Comparison of ENCODE assay signal across 8 cellular contexts in genomic region chr12:71685312-71685906, GRCh38. TPM values are rescaled to one million over a fixed set of nuclear protein-coding genes. Genes with fewer than 3 reads are reported as not detected.
DNase-seq lines count a peak whose midpoint lies in the region; ATAC-seq and TF ChIP-seq lines count a peak whose summit lies in the region.

No MANE protein-coding gene starts in this region.

- DNase-seq in HCT116 (ENCODE audit: low read depth, low spot score) (no peak), head of caudate nucleus (peak in 25 of 42 donors; percentile 8 to 58 (median 28)), GM10266 (ENCODE audit: extremely low spot score) (no peak), medulla oblongata (ENCODE audit: extremely low spot score) (no peak)

- RAD21 ChIA-PET in HCT116 (lab: Charles Lee; ENCODE audit: low non-redundant PET in 1 of 2, low total read pairs in 2 of 2, uncharacterized antibody in 2 of 2, unreplicated experiment in 2 of 2), result interaction anchor here (0.7 kb wide), 2 partner anchors 21 to 61 kb away, joined by 3 read pairs; partner anchors contain the start of gene THAP2 (in 1 of the 2)

- H3K27ac ChIP-seq in HCT116 (ENCODE audit: low read depth, low read length) (peak overlapping the region; percentile 84), VCaP (peak overlapping the region; percentile 86)

- no peak for TF ChIP-seq RAD21 in HCT116 (IDR thresholded peaks at IDR 0.05; ENCODE audit: low read depth)

- H3K36me3 ChIP-seq in HCT116 (ENCODE audit: control insufficient read depth in 1 of 2, insufficient read depth in 2 of 2, low read length in 2 of 2) (no peaks in the 10 kb centered on the region), skeletal muscle satellite cell (ENCODE audit: insufficient read depth, low read length) (no peaks in the 10 kb centered on the region)

- H3K27me3 ChIP-seq in HCT116 (ENCODE audit: insufficient read depth, low read length) (no peaks in the 10 kb centered on the region), skeletal muscle satellite cell (ENCODE audit: control insufficient read depth, insufficient read depth, low read length) (no peaks in the 10 kb centered on the region)

- POLR2A ChIA-PET in HCT116 (lab: Charles Lee), result interaction anchor here (1.1 to 2.8 kb wide), 5 partner anchors 14 to 62 kb away, joined by 3 to 19 read pairs (median 3); partner anchors contain the start of genes THAP2 and ZFC3H1

- H3K4me3 ChIP-seq in HCT116 (replicated peaks in 1 of 2; ENCODE audit: low read depth in 1 of 2, low read length in 2 of 2) (peak overlapping the region; percentile 61 to 69), skeletal muscle satellite cell (ENCODE audit: low read length) (peak overlapping the region; percentile 93)

- TF ChIP-seq CTCF in HCT116 (IDR thresholded peaks at IDR 0.05 in 2 of 3, conservative IDR thresholded peaks at IDR 0.05 in 1 of 3; ENCODE audit: borderline replicate concordance in 1 of 3, insufficient read depth in 1 of 3, low read depth in 2 of 3, low read length in 2 of 3) (no peak), VCaP (conservative IDR thresholded peaks at IDR 0.05) (no peak), GM10266 (IDR thresholded peaks at IDR 0.05; ENCODE audit: control insufficient read depth, insufficient read depth, low read depth, missing control alignments) (no peak)

- BruUV-seq in HCT116 (replicated peaks; lab: Mats Ljungman, UMichigan), result TSS peak; percentile 82

- no peaks in the 10 kb centered on the region for H3K9me2 ChIP-seq in HCT116 (ENCODE audit: insufficient read depth)

- no peak for TF ChIP-seq POLR2A in HCT116 (IDR thresholded peaks at IDR 0.05; ENCODE audit: borderline replicate concordance, extremely low read depth, insufficient read depth, insufficient read length)

- CTCF ChIA-PET in HCT116 (lab: Charles Lee), result interaction anchor here (1.0 to 2.2 kb wide), 6 partner anchors 9 to 63 kb away, joined by 3 to 19 read pairs (median 4); partner anchors contain the start of genes THAP2 and ZFC3H1

- no peak; the same call in 1 of the 2 replicates for ATAC-seq in HCT116
- ATAC-seq in HG02981 (IDR thresholded peaks at IDR 0.05; ENCODE audit: unreplicated experiment), result no peak
- no peak for ATAC-seq in GM19351 (IDR thresholded peaks at IDR 0.05; ENCODE audit: unreplicated experiment)

- peak overlapping the region; percentile 87 for H3K4me2 ChIP-seq in HCT116 (ENCODE audit: low read length)
- H3K4me2 ChIP-seq in skeletal muscle satellite cell (ENCODE audit: low read length), result peak overlapping the region; percentile 98

- H3K9ac ChIP-seq in HCT116 (ENCODE audit: low read length) (peak overlapping the region; percentile 69), skeletal muscle satellite cell (ENCODE audit: low read depth, low read length) (peak overlapping the region; percentile 85)

- peaks cover 0 to 19% of the 10 kb centered on the region in 2 experiments; a peak in 2 of 4 replicates for H3K4me1 ChIP-seq in HCT116 (ENCODE audit: control insufficient read depth in 1 of 2, insufficient read depth in 2 of 2, low read length in 2 of 2)
- H3K4me1 ChIP-seq in skeletal muscle satellite cell (ENCODE audit: control insufficient read depth, insufficient read depth, low read length), result peaks cover 20% of the 10 kb centered on the region

- H4K20me1 ChIP-seq in HCT116 (ENCODE audit: insufficient read depth), result no peaks in the 10 kb centered on the region

- H2AFZ ChIP-seq in HCT116 (ENCODE audit: low read depth, low read length, poor library complexity, severe bottlenecking), result peak overlapping the region; percentile 68

- intact Hi-C loops in HCT116 (cut with micrococcal nuclease), result no loop called here
- intact Hi-C loops in head of caudate nucleus (cut with DNase I), result loop anchor here (5.0 kb wide), 1 partner anchor 67 kb away; the partner anchor contains the start of gene RAB21

- H3K9me3 ChIP-seq in HCT116 (ENCODE audit: control insufficient read depth in 1 of 2, insufficient read depth in 1 of 2, low read depth in 1 of 2, low read length in 2 of 2), result no peaks in the 10 kb centered on the region
- H3K9me3 ChIP-seq in skeletal muscle satellite cell (replicated peaks; ENCODE audit: low read length), result no peaks in the 10 kb centered on the region

- no peaks in the 10 kb centered on the region for H3K79me2 ChIP-seq in HCT116 (ENCODE audit: insufficient read depth, low read length)

TF ChIP-seq in HCT116, 20 proteins besides CTCF, POLR2A, EP300 and RAD21:
- no peak for TF ChIP-seq ZBTB33 (IDR thresholded peaks at IDR 0.05; ENCODE audit: extremely low read depth, insufficient replicate concordance, low read length)
- TF ChIP-seq EGR1 (IDR thresholded peaks at IDR 0.05; ENCODE audit: low read depth), result peak; percentile 48; the same call in 1 of the 2 replicates
- no peak for TF ChIP-seq ELF1 (IDR thresholded peaks at IDR 0.05; ENCODE audit: borderline replicate concordance, low read depth)

RNA-seq across cellular contexts. Expression of gene TMEM19, which starts 0.5 kb away (rescaled TPM):
- total RNA-seq in HCT116 (2021; ENCODE audit: unreplicated experiment), result 18.9 TPM
- 11.0 and 12.4 TPM in 2 replicates for polyA plus RNA-seq in HCT116 (2012)
- 16.5 and 17.7 TPM in 2 replicates for total RNA-seq in skeletal muscle satellite cell (2012; rRNA removed)

RNA-seq across cellular contexts. Expression of gene THAP2, which starts 21.3 kb away (rescaled TPM):
- 3.7 TPM for total RNA-seq in HCT116 (2021; ENCODE audit: unreplicated experiment)
- 1.4 and 2.5 TPM in 2 replicates for polyA plus RNA-seq in HCT116 (2012)
- total RNA-seq in skeletal muscle satellite cell (2012; rRNA removed), result 2.3 and 2.8 TPM in 2 replicates

RNA-seq across cellular contexts. Expression of gene ZFC3H1, which starts 21.8 kb away (rescaled TPM):
- total RNA-seq in HCT116 (2021; ENCODE audit: unreplicated experiment), result 37.1 TPM
- 6.5 and 11.6 TPM in 2 replicates for polyA plus RNA-seq in HCT116 (2012)
- total RNA-seq in skeletal muscle satellite cell (2012; rRNA removed), result 18.6 and 21.3 TPM in 2 replicates

Comparison
In these comparisons a context has a peak if more than half of its experiments do, and no peak if none do; other contexts are left out.
1. DNase-seq: peak in head of caudate nucleus (25 of 42); none in HCT116 (single experiment), GM10266 (single experiment) and medulla oblongata (single experiment).